Comparison of ENCODE assay signal across 8 cellular contexts in genomic region chr2:56132138-56132537, GRCh38. TPM values are rescaled to one million over a fixed set of nuclear protein-coding genes. Genes with fewer than 3 reads are reported as not detected.
DNase-seq lines count a peak whose midpoint lies in the region; ATAC-seq and TF ChIP-seq lines count a peak whose summit lies in the region.

No MANE protein-coding gene starts in this region.

- DNase-seq in AG04449 (ENCODE audit: low read depth, low spot score) (peak; percentile 9), NCI-H1694 (lab: John Stamatoyannopoulos, UW) (peak; percentile 69), ascending aorta (ENCODE audit: low spot score in 2 of 2) (no peak), kidney glomerular epithelial cell (lab: John Stamatoyannopoulos, UW) (peak; percentile 47), occipital lobe (lab: John Stamatoyannopoulos, UW) (no peak)
- no peak for DNase-seq in CD8-positive, alpha-beta memory T cell

- CTCF ChIA-PET in AG04449 (lab: Yijun Ruan, JAX) = no interaction called here
- CTCF ChIA-PET in CD8-positive, alpha-beta memory T cell (lab: Charles Lee) = no interaction called here

- no peak overlapping the region for H3K4me3 Mint-ChIP-seq in CD8-positive, alpha-beta memory T cell

- no peaks in the 10 kb centered on the region for H3K36me3 ChIP-seq in ascending aorta
- no peaks in the 10 kb centered on the region for H3K36me3 ChIP-seq in CD8-positive, alpha-beta memory T cell (ENCODE audit: insufficient read depth, low read length)

- H3K27ac ChIP-seq in ascending aorta = no peak overlapping the region
- H3K27ac ChIP-seq in CD8-positive, alpha-beta memory T cell (ENCODE audit: low read depth, low read length) = no peak overlapping the region

- no peak overlapping the region for H3K27ac Mint-ChIP-seq in CD8-positive, alpha-beta memory T cell

- POLR2A ChIA-PET in AG04449 (lab: Yijun Ruan, JAX) = no interaction called here
- POLR2A ChIA-PET in CD8-positive, alpha-beta memory T cell (lab: Charles Lee) = no interaction called here

- H3K27me3 Mint-ChIP-seq in CD8-positive, alpha-beta memory T cell = no peaks in the 10 kb centered on the region

- TF ChIP-seq CTCF in AG04449 (IDR thresholded peaks at IDR 0.05; ENCODE audit: insufficient read depth, low read length, missing control alignments) = peak; percentile 23
- peak in 2 of 3 experiments; percentile 49 to 55 for TF ChIP-seq CTCF in ascending aorta (IDR thresholded peaks at IDR 0.05)

- no peaks in the 10 kb centered on the region for H3K4me1 Mint-ChIP-seq in CD8-positive, alpha-beta memory T cell

- intact Hi-C loops in ascending aorta (cut with DNase I) = loop anchor here (2.0 kb wide), 1 partner anchor 413 kb away; no protein-coding TSS in a partner anchor

- ATAC-seq in GM18519 (IDR thresholded peaks at IDR 0.05; ENCODE audit: low FRiP score, unreplicated experiment) (peak; percentile 69), HG02798 (IDR thresholded peaks at IDR 0.05; ENCODE audit: poor library complexity, unreplicated experiment) (no peak)

- peaks cover 0 to 3% (median 1%) of the 10 kb centered on the region in 5 donors for H3K9me3 Mint-ChIP-seq in CD8-positive, alpha-beta memory T cell

- no peaks in the 10 kb centered on the region for H3K9me3 ChIP-seq in ascending aorta
- no peaks in the 10 kb centered on the region for H3K9me3 ChIP-seq in CD8-positive, alpha-beta memory T cell (ENCODE audit: low read length)

- H3K36me3 Mint-ChIP-seq in CD8-positive, alpha-beta memory T cell = no peaks in the 10 kb centered on the region

- H3K4me3 ChIP-seq in AG04449 (ENCODE audit: low read depth, low read length) = no peak overlapping the region
- no peak overlapping the region for H3K4me3 ChIP-seq in ascending aorta
- H3K4me3 ChIP-seq in CD8-positive, alpha-beta memory T cell (ENCODE audit: low read length) = no peak overlapping the region

- no peaks in the 10 kb centered on the region for H3K4me1 ChIP-seq in ascending aorta
- no peaks in the 10 kb centered on the region for H3K4me1 ChIP-seq in CD8-positive, alpha-beta memory T cell (ENCODE audit: insufficient read depth, low read length)

- no peaks in the 10 kb centered on the region for H3K27me3 ChIP-seq in ascending aorta
- no peaks in the 10 kb centered on the region for H3K27me3 ChIP-seq in CD8-positive, alpha-beta memory T cell (ENCODE audit: insufficient read depth, low read length, poor library complexity, severe bottlenecking)

RNA-seq across cellular contexts. Expression of gene CCDC85A, which starts 51.7 kb away (rescaled TPM):
- total RNA-seq in ascending aorta (15.0 TPM), occipital lobe (38.8 TPM)
- total RNA-seq in CD8-positive, alpha-beta memory T cell = not detected
- polyA plus RNA-seq in CD8-positive, alpha-beta memory T cell = not detected

Comparison
In these comparisons a context has a peak if more than half of its experiments do, and no peak if none do; other contexts are left out.
1. DNase-seq: peak in AG04449 (single experiment), NCI-H1694 (single experiment) and kidney glomerular epithelial cell (single experiment); none in ascending aorta (0 of 2), occipital lobe (single experiment) and CD8-positive, alpha-beta memory T cell (0 of 5).
2. RNA of gene CCDC85A, which starts 51.7 kb away (total RNA-seq): 38.8 TPM in occipital lobe (single experiment) and 15.0 TPM in ascending aorta (single experiment); not detected in CD8-positive, alpha-beta memory T cell; every median in the first group is over 10 times any median in the second.